In the genomic region with DNA sequence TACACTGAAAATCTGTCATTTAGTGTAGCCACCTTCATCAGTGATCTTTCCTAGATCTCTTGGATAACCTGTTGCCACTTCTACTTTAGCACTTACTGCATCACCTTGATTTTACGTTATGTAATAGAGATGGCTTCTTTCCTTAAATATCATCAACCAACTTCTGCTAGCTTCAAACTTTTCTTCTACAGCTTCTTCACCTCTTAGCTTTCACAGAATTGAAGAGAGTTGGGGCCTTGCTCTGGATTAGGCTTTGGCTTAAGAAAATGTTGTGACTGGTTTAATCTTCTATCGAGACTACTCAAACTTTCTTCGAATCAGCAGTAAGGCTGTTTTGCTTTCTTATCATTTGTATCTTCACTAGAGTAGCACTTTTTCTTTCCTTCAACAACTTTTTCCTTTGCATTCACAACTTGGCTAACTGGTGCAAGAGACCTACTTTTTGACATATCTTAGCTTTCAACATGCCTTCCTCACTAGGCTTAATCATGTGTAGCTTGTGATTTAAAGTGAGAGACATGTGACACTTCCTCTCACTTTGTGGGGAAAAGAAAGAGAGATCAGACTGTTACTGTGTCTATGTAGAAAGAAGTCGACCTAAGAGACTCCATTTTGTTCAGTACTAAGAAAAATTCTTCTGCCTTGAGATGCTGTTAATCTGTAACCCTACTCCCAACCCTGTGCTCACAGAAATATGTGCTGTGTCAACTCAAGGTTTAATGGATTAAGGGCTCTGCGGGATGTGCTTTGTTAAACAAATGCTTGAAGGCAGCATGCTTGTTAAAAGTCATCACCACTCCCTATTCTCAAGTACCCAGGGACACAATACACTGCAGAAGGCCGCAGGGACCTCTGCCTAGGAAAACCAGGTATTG, we compare ENCODE assay signal across 11 cellular contexts.
DNase-seq lines count a peak whose midpoint lies in the region; ATAC-seq, FAIRE-seq and TF ChIP-seq lines count a peak whose summit lies in the region.
"Had no signal": no experiment of that assay in that cellular context is flagged by ENCODE, and none has a peak within 500 bp of the region (broad histone marks: within the 10 kb centered on the region; RNA-seq: fewer than 3 reads in every experiment).

No MANE protein-coding gene starts in this region.

- 0 out of 2 replicates have a peak overlapping the region, but pooled peaks have one; percentile 11 for H2AFZ ChIP-seq in PC-3 (ENCODE audit: low read length)

- POLR2A ChIA-PET in PC-3 (lab: Charles Lee; ENCODE audit: unreplicated experiment): no interaction called here

- in situ Hi-C loops in gastrocnemius medialis (cut with MboI; ENCODE audit: low sequenced_read_pairs in 4 of 4): loop anchor here in 3 of 4 donors (5.0 to 25.0 kb wide), 3 partner anchors 290 to 890 kb away; no protein-coding TSS in a partner anchor

- no peak overlapping the region for H3K4me2 ChIP-seq in PC-3 (ENCODE audit: low read length)

- H3K4me3 ChIP-seq in PC-3 (ENCODE audit: low read length) (no peak overlapping the region), gastrocnemius medialis (no peak overlapping the region), MG63 (no peak overlapping the region)

- no TSS peak for BruUV-seq in PC-3 (replicated peaks; lab: Mats Ljungman, UMichigan)

- H3K4me1 ChIP-seq in PC-3 (ENCODE audit: insufficient read depth, low read length): no peaks in the 10 kb centered on the region
- H3K4me1 ChIP-seq in gastrocnemius medialis: no peaks in the 10 kb centered on the region

- no peak for ATAC-seq in PC-3
- no peak for ATAC-seq in HG02588 (IDR thresholded peaks at IDR 0.05; ENCODE audit: unreplicated experiment)
- no peak for ATAC-seq in gastrocnemius medialis

- peak; percentile 46 for FAIRE-seq in HTR-8/SVneo (lab: Jason Lieb, UNC)

- no peaks in the 10 kb centered on the region for H3K9me2 ChIP-seq in PC-3 (replicated peaks; ENCODE audit: low read length)

- DNase-seq in HTR-8/SVneo (ENCODE audit: insufficient read length, low spot score) (no peak), PC-3 (peak; percentile 16), iPS DF 4.7 (ENCODE audit: extremely low read depth, low spot score) (peak; percentile 64), renal cortical epithelial cell (ENCODE audit: low read depth) (peak; percentile 97), gastrocnemius medialis (no peak), MG63 (no peak)
- DNase-seq: activated CD8-positive, alpha-beta memory T cell treated with anti-CD3 and anti-CD28 coated beads, Interleukin-2, amount 50 U/mL, for 4 hours; effector CD8-positive, alpha-beta T cell; H7; KG1 had no signal

- intact Hi-C loops in PC-3 (cut with micrococcal nuclease): loop anchor here (10.0 kb wide), 1 partner anchor 883 kb away; no protein-coding TSS in a partner anchor
- intact Hi-C loops in gastrocnemius medialis (cut with DNase I; ENCODE audit: low total_unique reads): no loop called here

- H3F3A ChIP-seq in PC-3 (ENCODE audit: low read length, unreplicated experiment): no peaks in the 10 kb centered on the region

- TF ChIP-seq CTCF in PC-3 (conservative IDR thresholded peaks at IDR 0.05; ENCODE audit: low read depth, low read length) (no peak), gastrocnemius medialis (IDR thresholded peaks at IDR 0.05 in 4 of 5, conservative IDR thresholded peaks at IDR 0.05 in 1 of 5) (no peak)

- no peaks in the 10 kb centered on the region for H4K20me1 ChIP-seq in PC-3 (ENCODE audit: low read length)

- H3K27ac ChIP-seq in PC-3 (ENCODE audit: low read length): no peak overlapping the region
- H3K27ac ChIP-seq in gastrocnemius medialis: no peak overlapping the region

- H3K79me2 ChIP-seq in PC-3 (ENCODE audit: low read length): no peaks in the 10 kb centered on the region

- H3K27me3 ChIP-seq in PC-3 (ENCODE audit: low read length) (no peaks in the 10 kb centered on the region), gastrocnemius medialis (no peaks in the 10 kb centered on the region), MG63 (no peaks in the 10 kb centered on the region)

- no peaks in the 10 kb centered on the region for H3K36me3 ChIP-seq in PC-3 (ENCODE audit: low read depth, low read length)
- no peaks in the 10 kb centered on the region for H3K36me3 ChIP-seq in gastrocnemius medialis
- no peaks in the 10 kb centered on the region for H3K36me3 ChIP-seq in MG63

- H3K9me3 ChIP-seq in PC-3 (ENCODE audit: low read length) (no peaks in the 10 kb centered on the region), gastrocnemius medialis (no peaks in the 10 kb centered on the region), MG63 (no peaks in the 10 kb centered on the region)

- CTCF ChIA-PET in PC-3 (lab: Charles Lee): interaction anchor here (0.6 kb wide), 1 partner anchor 402 kb away, joined by 4 read pairs; no protein-coding TSS in a partner anchor

- TF ChIP-seq POLR2A in gastrocnemius medialis (IDR thresholded peaks at IDR 0.05): no peak

- no peak overlapping the region for H3K9ac ChIP-seq in PC-3 (ENCODE audit: low read length)

Comparison
In these comparisons a context has a peak if more than half of its experiments do, and no peak if none do; other contexts are left out.
1. DNase-seq: peak in PC-3 (single experiment), iPS DF 4.7 (single experiment) and renal cortical epithelial cell (single experiment); none in HTR-8/SVneo (single experiment), gastrocnemius medialis (0 of 2) and MG63 (single experiment).